ENCODE assay signal across 10 cellular contexts in genomic region chr21:32371913-32372314, GRCh38. TPM values are rescaled to one million over a fixed set of nuclear protein-coding genes. Genes with fewer than 3 reads are reported as not detected.
DNase-seq lines count a peak whose midpoint lies in the region; ATAC-seq and TF ChIP-seq lines count a peak whose summit lies in the region.
"Had no signal": no experiment of that assay in that cellular context is flagged by ENCODE, and none has a peak within 500 bp of the region (broad histone marks: within the 10 kb centered on the region; RNA-seq: fewer than 3 reads in every experiment).

No MANE protein-coding gene starts in this region.

- no peak for DNase-seq in activated naive CD4-positive, alpha-beta T cell treated with anti-CD3 and anti-CD28 coated beads, Interleukin-2, amount 50 U/mL, for 72 hours (ENCODE audit: low spot score in 2 of 2)
- DNase-seq in activated naive CD4-positive, alpha-beta T cell treated with Interleukin-2 at 50 U/mL for 16 hours: no peak
- peak; percentile 86 for DNase-seq in brain pericyte (ENCODE audit: low read depth, low spot score)
- peak; percentile 85 to 97 for DNase-seq in lung microvascular endothelial cell (ENCODE audit: low read depth in 2 of 2)
- peak in 1 of 2 donors; percentile 92 for DNase-seq in vagina (ENCODE audit: extremely low spot score in 2 of 2)
- no peak for DNase-seq in activated effector memory CD4-positive, alpha-beta T cell treated with anti-CD3 and anti-CD28 coated beads, Interleukin-2, amount 50 U/mL, for 16 hours
- no peak for DNase-seq in stimulated activated CD4-positive, alpha-beta T cell treated with anti-CD3 and anti-CD28 coated beads, Interleukin-4, amount 100 ng/mL, for 4 hours
- DNase-seq: NCI-H1092 treated with DMSO at 0.1 percent for 48 hours had no signal

- intact Hi-C loops in vagina (cut with DNase I): no loop called here

- no peak for TF ChIP-seq CTCF in vagina (IDR thresholded peaks at IDR 0.05)

- H3K27ac ChIP-seq in vagina: peak overlapping the region; percentile 87

- no peaks in the 10 kb centered on the region for H3K9me3 ChIP-seq in vagina

- H3K4me3 ChIP-seq in vagina: no peak overlapping the region

- H3K36me3 ChIP-seq in vagina: peaks cover 0 to 24% of the 10 kb centered on the region in 2 donors

- H3K27me3 ChIP-seq in vagina: no peaks in the 10 kb centered on the region

- peak; percentile 61 to 73 for ATAC-seq in activated naive CD4-positive, alpha-beta T cell treated with anti-CD3 and anti-CD28 coated beads, Interleukin-2, amount 50 U/mL, for 72 hours
- ATAC-seq in HG03442 (IDR thresholded peaks at IDR 0.05; ENCODE audit: unreplicated experiment): no peak

- TF ChIP-seq POLR2A in vagina (IDR thresholded peaks at IDR 0.05): no peak

- peak overlapping the region; percentile 33 to 73 for H3K27ac Mint-ChIP-seq in activated naive CD4-positive, alpha-beta T cell treated with anti-CD3 and anti-CD28 coated beads, Interleukin-2, amount 50 U/mL, for 72 hours

- peaks cover 17% of the 10 kb centered on the region in 2 donors for H3K36me3 Mint-ChIP-seq in activated naive CD4-positive, alpha-beta T cell treated with anti-CD3 and anti-CD28 coated beads, Interleukin-2, amount 50 U/mL, for 72 hours

- no peaks in the 10 kb centered on the region for H3K9me3 Mint-ChIP-seq in activated naive CD4-positive, alpha-beta T cell treated with anti-CD3 and anti-CD28 coated beads, Interleukin-2, amount 50 U/mL, for 72 hours
- H3K9me3 Mint-ChIP-seq: CD4-positive, CD25-positive, alpha-beta regulatory T cell had no signal

- H3K4me1 ChIP-seq in vagina: peaks cover 31% of the 10 kb centered on the region

RNA-seq across cellular contexts. Expression of gene URB1, which starts 20.9 kb away (rescaled TPM):
- total RNA-seq in activated naive CD4-positive, alpha-beta T cell treated with anti-CD3 and anti-CD28 coated beads, Interleukin-2, amount 50 U/mL, for 72 hours: 10 to 100 TPM; 20.5 to 25.3 TPM
- total RNA-seq in lung microvascular endothelial cell (12.6 and 16.5 TPM in 2 replicates), vagina (23.8 TPM)

RNA-seq across cellular contexts. Expression of gene EVA1C, which starts 40.6 kb away (rescaled TPM):
- total RNA-seq in activated naive CD4-positive, alpha-beta T cell treated with anti-CD3 and anti-CD28 coated beads, Interleukin-2, amount 50 U/mL, for 72 hours: 10 to 100 TPM in 1 of 2 donors, 1 to 10 TPM in 1; 7.8 to 15.2 TPM
- total RNA-seq in lung microvascular endothelial cell: 13.5 and 13.7 TPM in 2 replicates
- 66.5 TPM for total RNA-seq in vagina

Comparison
In these comparisons a context has a peak if more than half of its experiments do, and no peak if none do; other contexts are left out.
1. DNase-seq: peak in brain pericyte (single experiment) and lung microvascular endothelial cell (2 of 2); none in activated naive CD4-positive, alpha-beta T cell treated with anti-CD3 and anti-CD28 coated beads, Interleukin-2, amount 50 U/mL, for 72 hours (0 of 2), activated naive CD4-positive, alpha-beta T cell treated with Interleukin-2 at 50 U/mL for 16 hours (single experiment), activated effector memory CD4-positive, alpha-beta T cell treated with anti-CD3 and anti-CD28 coated beads, Interleukin-2, amount 50 U/mL, for 16 hours (single experiment) and stimulated activated CD4-positive, alpha-beta T cell treated with anti-CD3 and anti-CD28 coated beads, Interleukin-4, amount 100 ng/mL, for 4 hours (0 of 2).